Comparison of ENCODE assay signal across 8 cellular contexts in genomic region chr14:74302160-74302628, GRCh38. TPM values are rescaled to one million over a fixed set of nuclear protein-coding genes. Genes with fewer than 3 reads are reported as not detected.
DNase-seq lines count a peak whose midpoint lies in the region; ATAC-seq and TF ChIP-seq lines count a peak whose summit lies in the region.

No MANE protein-coding gene starts in this region.

- TSS peak; percentile 37 for BruUV-seq in IMR-90 (replicated peaks; lab: Mats Ljungman, UMichigan)

- peak overlapping the region; percentile 52 for H3K4ac ChIP-seq in IMR-90 (ENCODE audit: low read depth, low read length)

- peaks cover 10% of the 10 kb centered on the region; the same call in 1 of the 2 replicates for H4K20me1 ChIP-seq in IMR-90 (ENCODE audit: insufficient read depth, low read length)

- peak overlapping the region; percentile 83; the same call in 1 of the 2 replicates for H3K14ac ChIP-seq in IMR-90 (replicated peaks; ENCODE audit: low read depth, low read length)

- H4K5ac ChIP-seq in IMR-90 (ENCODE audit: low read depth, low read length) = no peak overlapping the region

- CTCF ChIA-PET in IMR-90 (lab: Yijun Ruan, JAX) = interaction anchor here (0.5 to 1.3 kb wide), 3 partner anchors 11 to 502 kb away, joined by 3 to 4 read pairs (median 3); no protein-coding TSS in a partner anchor

- peaks cover 13 to 49% of the 10 kb centered on the region in 2 experiments for H3K79me1 ChIP-seq in IMR-90 (ENCODE audit: low read depth in 1 of 2, low read length in 2 of 2)

- in situ Hi-C loops in IMR-90 (cut with MboI; ENCODE audit: low sequenced_read_pairs) = no loop called here

- TF ChIP-seq POLR2A in IMR-90 (IDR thresholded peaks at IDR 0.05; ENCODE audit: low read depth, low read length) = no peak

- H2BK20ac ChIP-seq in IMR-90 (ENCODE audit: low read depth, low read length) = no peak overlapping the region

- no peak overlapping the region for H2BK15ac ChIP-seq in IMR-90 (ENCODE audit: low read depth, low read length)

- H3K36me3 ChIP-seq in IMR-90 (ENCODE audit: control insufficient read depth, insufficient read depth, low read length) (peaks cover 11% of the 10 kb centered on the region), lung (ENCODE audit: control insufficient read depth in 2 of 2, insufficient read depth in 2 of 2, low read length in 2 of 2) (peaks cover 0 to 12% of the 10 kb centered on the region in 2 donors), tibial artery (peaks cover 14 to 26% (median 19%) of the 10 kb centered on the region in 3 donors)

- peak; percentile 56 for DNase-seq in D341Med (ENCODE audit: low spot score)
- DNase-seq in IMR-90 = peak; percentile 56
- peak; percentile 56 for DNase-seq in SK-N-DZ (ENCODE audit: low spot score)
- DNase-seq in dorsolateral prefrontal cortex = peak in 1 of 10 donors; percentile 9
- no peak for DNase-seq in lung (ENCODE audit: low spot score)
- DNase-seq in tibial artery = no peak
- DNase-seq in UCSD-AML1 (lab: John Stamatoyannopoulos, UW; ENCODE audit: unreplicated experiment) = no peak

- peaks cover 3% of the 10 kb centered on the region for H3K4me1 ChIP-seq in IMR-90 (ENCODE audit: control insufficient read depth, insufficient read depth, low read length)
- peaks cover 0 to 3% of the 10 kb centered on the region in 2 donors for H3K4me1 ChIP-seq in lung (ENCODE audit: control insufficient read depth in 2 of 2, insufficient read depth in 2 of 2, low read length in 2 of 2)
- H3K4me1 ChIP-seq in tibial artery = peaks cover 0 to 19% (median 8%) of the 10 kb centered on the region in 4 donors

- H3K9me3 ChIP-seq in IMR-90 (ENCODE audit: control insufficient read depth, insufficient read depth, low read length) = no peaks in the 10 kb centered on the region
- H3K9me3 ChIP-seq in lung (ENCODE audit: control insufficient read depth in 2 of 2, insufficient read depth in 1 of 2, low read length in 1 of 2) = no peaks in the 10 kb centered on the region
- H3K9me3 ChIP-seq in tibial artery = no peaks in the 10 kb centered on the region

- H2BK120ac ChIP-seq in IMR-90 (ENCODE audit: low read depth, low read length) = no peak overlapping the region

- H2AK9ac ChIP-seq in IMR-90 (replicated peaks; ENCODE audit: low read depth, low read length, poor library complexity) = peak overlapping the region; percentile 56

- no peak overlapping the region for H4K91ac ChIP-seq in IMR-90 (ENCODE audit: insufficient read depth, low read depth, low read length)

- H3K56ac ChIP-seq in IMR-90 (ENCODE audit: extremely low read depth, insufficient read depth, low read length) = peak overlapping the region; percentile 39; the same call in 1 of the 2 replicates

- TF ChIP-seq CTCF in IMR-90 (conservative IDR thresholded peaks at IDR 0.05; ENCODE audit: low read depth, low read length) (peak; percentile 50), dorsolateral prefrontal cortex (IDR thresholded peaks at IDR 0.05 in 54 of 56, conservative IDR thresholded peaks at IDR 0.05 in 2 of 56; ENCODE audit: low read depth in 1 of 56, partially characterized antibody in 56 of 56) (peak in 55 of 56 donors; percentile 4 to 69 (median 55)), lung (IDR thresholded peaks at IDR 0.05; ENCODE audit: control extremely low read depth, extremely low read depth) (no peak), tibial artery (IDR thresholded peaks at IDR 0.05) (peak in 1 of 2 experiments; percentile 50)

- peak; percentile 8 for ATAC-seq in GM19372 (IDR thresholded peaks at IDR 0.05; ENCODE audit: low read depth, unreplicated experiment)
- ATAC-seq in IMR-90 (ENCODE audit: low read depth) = peak; percentile 68
- ATAC-seq in lung (ENCODE audit: insufficient read depth, low FRiP score) = peak; percentile 48

- peak overlapping the region; percentile 81 for H3K9ac ChIP-seq in IMR-90 (ENCODE audit: low read depth, low read length)

- peak overlapping the region; percentile 96 for H2AFZ ChIP-seq in IMR-90 (replicated peaks; ENCODE audit: low read length, poor library complexity)

- intact Hi-C loops in IMR-90 (cut with micrococcal nuclease) = loop anchor here (5.0 kb wide), 1 partner anchor 515 kb away; no protein-coding TSS in a partner anchor
- intact Hi-C loops in dorsolateral prefrontal cortex (cut with DNase I) = loop anchor here (5.0 kb wide), 3 partner anchors 45 to 460 kb away; partner anchors contain the start of genes ISCA2 (in 2 of the 2), NPC2 (in 2 of the 2) and YLPM1 (in 1 of the 2)
- intact Hi-C loops in tibial artery (cut with DNase I; ENCODE audit: low total_unique reads) = no loop called here

- POLR2A ChIA-PET in IMR-90 (lab: Charles Lee; ENCODE audit: unreplicated experiment) = interaction anchor here (1.0 kb wide), 1 partner anchor 11 kb away, joined by 3 read pairs; no protein-coding TSS in a partner anchor

- WGBS in IMR-90 (ENCODE audit: extremely low coverage in 2 of 2, insufficient read length in 1 of 2), 2 experiments = 0% methylated on average over 1 of the region's 6 CpGs; no CpG with 5 or more reads in 1 of the 2 experiments
- 0% methylated on average over 6 of the region's 6 CpGs for WGBS in lung, 2 donors

- H3K4me2 ChIP-seq in IMR-90 (ENCODE audit: low read depth, low read length) = peak overlapping the region; percentile 97

- peak overlapping the region; percentile 62 for H2BK5ac ChIP-seq in IMR-90 (ENCODE audit: low read depth, low read length, poor library complexity, severe bottlenecking)

- H3K27me3 ChIP-seq in IMR-90 (ENCODE audit: control insufficient read depth, insufficient read depth, low read length) (no peaks in the 10 kb centered on the region), dorsolateral prefrontal cortex (no peaks in the 10 kb centered on the region), lung (ENCODE audit: control insufficient read depth, insufficient read depth) (no peaks in the 10 kb centered on the region), tibial artery (no peaks in the 10 kb centered on the region)

- H3K18ac ChIP-seq in IMR-90 (ENCODE audit: low read depth, low read length) = no peak overlapping the region

- H3K23ac ChIP-seq in IMR-90 (ENCODE audit: low read depth, low read length) = peak overlapping the region; percentile 66; the same call in 1 of the 2 replicates

- peak overlapping the region; percentile 76 for H3K27ac ChIP-seq in IMR-90 (ENCODE audit: insufficient read depth, low read length)
- peak overlapping the region in 58 of 59 donors; percentile 21 to 95 (median 86) for H3K27ac ChIP-seq in dorsolateral prefrontal cortex
- peak overlapping the region; percentile 87 to 91 for H3K27ac ChIP-seq in lung (ENCODE audit: low read depth in 1 of 2, low read length in 1 of 2)
- peak overlapping the region; percentile 84 to 88 for H3K27ac ChIP-seq in tibial artery

- H3K4me3 ChIP-seq in IMR-90 (ENCODE audit: insufficient read depth, low read depth, low read length) (peak overlapping the region; percentile 84), dorsolateral prefrontal cortex (peak overlapping the region; percentile 63 to 100 (median 92)), lung (peak overlapping the region; percentile 89), tibial artery (peak overlapping the region; percentile 73 to 79)

- 0 out of 2 replicates have a peak, but pooled peaks cover 3% of the 10 kb centered on the region for H3K9me1 ChIP-seq in IMR-90 (ENCODE audit: insufficient read depth, low read length)

- H4K8ac ChIP-seq in IMR-90 (ENCODE audit: low read depth in 2 of 2, low read length in 2 of 2) = peak overlapping the region; percentile 69 to 70; a peak in 2 of 4 replicates

- dilution Hi-C loops in IMR-90 (cut with HindIII; ENCODE audit: low sequenced_read_pairs, unreplicated experiment) = no loop called here

- no peak for TF ChIP-seq RAD21 in IMR-90 (IDR thresholded peaks at IDR 0.05; ENCODE audit: low read length)

- no peak overlapping the region for H2AK5ac ChIP-seq in IMR-90 (ENCODE audit: low read depth, low read length)

TF ChIP-seq in IMR-90, 13 proteins besides CTCF, POLR2A, EP300 and RAD21:
- TF ChIP-seq MXI1 (IDR thresholded peaks at IDR 0.05; ENCODE audit: borderline replicate concordance, low read depth, low read length) (peak; percentile 52; the same call in 1 of the 2 replicates), RFX5 (IDR thresholded peaks at IDR 0.05; ENCODE audit: low read depth, low read length) (no peak)

RNA-seq across cellular contexts. Expression of gene ABCD4, which starts 0.5 kb away (rescaled TPM):
- total RNA-seq in IMR-90 (2012; rRNA removed) = 8.9 and 12.2 TPM in 2 replicates
- 16.6 and 20.4 TPM in 2 replicates for polyA plus RNA-seq in IMR-90 (2012; rRNA removed)
- 13.6 and 14.5 TPM in 2 replicates for polyA plus RNA-seq in IMR-90 (2012; cell fraction: cytosol; rRNA removed)
- polyA plus RNA-seq in IMR-90 (2012; cell fraction: nucleus; rRNA removed; ENCODE audit: low replicate concordance) = 132 and 150 TPM in 2 replicates
- 30.3 and 35.0 TPM in 2 replicates for polyA plus RNA-seq in SK-N-DZ (2014; cell fraction: cytosol; rRNA removed)
- polyA plus RNA-seq in SK-N-DZ (2014; cell fraction: nucleus; rRNA removed) = 192 and 210 TPM in 2 replicates
- total RNA-seq in dorsolateral prefrontal cortex = 100 to 1,000 TPM in 27 of 120 experiments, 10 to 100 TPM in 93; 45.9 to 169 (median 85.2) TPM
- total RNA-seq in lung = 10 to 100 TPM; 43.9 to 72.7 TPM
- polyA plus RNA-seq in lung = 10 to 100 TPM; 25.7 to 42.3 TPM

RNA-seq across cellular contexts. Expression of gene VRTN, which starts 46.1 kb away (rescaled TPM):
- not detected in 2 replicates for total RNA-seq in IMR-90 (2012; rRNA removed)
- not detected in 2 replicates for polyA plus RNA-seq in IMR-90 (2012; rRNA removed)
- not detected in 2 replicates for polyA plus RNA-seq in IMR-90 (2012; cell fraction: cytosol; rRNA removed)
- polyA plus RNA-seq in IMR-90 (2012; cell fraction: nucleus; rRNA removed; ENCODE audit: low replicate concordance) = not detected in 2 replicates
- polyA plus RNA-seq in SK-N-DZ (2014; cell fraction: cytosol; rRNA removed) = not detected in 2 replicates
- not detected in 2 replicates for polyA plus RNA-seq in SK-N-DZ (2014; cell fraction: nucleus; rRNA removed)
- total RNA-seq in dorsolateral prefrontal cortex = not detected
- under 1 TPM in 1 of 2 donors, not detected in 1; 0.06 TPM for total RNA-seq in lung
- polyA plus RNA-seq in lung = not detected

Comparison
In these comparisons a context has a peak if more than half of its experiments do, and no peak if none do; other contexts are left out.
1. DNase-seq: peak in D341Med (single experiment), IMR-90 (single experiment) and SK-N-DZ (single experiment); none in lung (single experiment), tibial artery (0 of 2) and UCSD-AML1 (single experiment).
2. ATAC-seq: peak in every context shown above with its lines; median percentile 68 in IMR-90; 48 in lung; 8 in GM19372.
3. Peak in every context shown above with its lines, with median percentiles within 50 percentile points of each other: H3K27ac ChIP-seq and H3K4me3 ChIP-seq.